Comparison of ENCODE assay signal across 10 cellular contexts in the genomic region with DNA sequence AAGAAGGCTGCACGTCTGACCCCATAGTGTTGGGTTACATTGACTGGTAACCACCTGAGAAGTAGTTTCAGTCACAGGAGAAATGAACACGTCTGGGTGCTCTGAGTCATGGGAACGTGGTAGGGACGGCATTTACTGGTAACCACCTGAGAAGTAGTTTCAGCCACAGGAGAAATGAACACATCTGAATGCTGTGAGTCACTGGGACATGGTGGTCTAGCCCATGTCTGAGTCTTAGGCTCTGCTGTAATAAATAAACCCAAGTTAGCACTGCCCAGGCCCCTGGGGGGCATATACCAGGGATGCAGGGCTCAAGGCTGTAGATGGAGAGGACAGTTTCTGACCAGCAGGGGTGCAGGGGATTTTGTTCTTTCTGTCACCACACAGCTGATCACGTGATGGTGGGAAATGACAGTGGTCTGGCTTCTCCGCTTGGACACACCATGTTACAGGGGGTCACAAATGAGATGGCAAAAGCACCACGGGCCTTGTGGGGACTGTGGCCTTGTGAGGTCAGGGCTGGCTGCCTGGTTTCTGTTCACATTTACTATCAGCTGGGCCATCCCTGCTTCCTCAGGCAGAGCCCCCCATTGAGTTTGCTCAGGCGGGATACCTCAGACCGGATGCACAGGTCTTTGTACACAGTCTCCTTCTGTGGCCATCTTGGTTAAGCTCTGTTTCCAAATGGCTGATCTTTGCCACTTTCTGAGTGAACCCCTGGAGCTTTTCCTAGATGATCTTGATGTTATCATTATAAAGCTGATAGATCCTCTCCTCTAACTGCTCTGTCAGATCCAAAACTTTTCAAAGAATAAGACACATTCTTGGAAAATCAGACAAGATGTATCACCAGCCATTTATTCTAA. TPM values are rescaled to one million over a fixed set of nuclear protein-coding genes. Genes with fewer than 3 reads are reported as not detected.
A peak's percentile ranks its signal among the peaks of the same experiment; 100 is the strongest.
DNase-seq lines count a peak whose midpoint lies in the region; ATAC-seq and TF ChIP-seq lines count a peak whose summit lies in the region.
"Had no signal": no experiment of that assay in that cellular context is flagged by ENCODE, and none has a peak within 500 bp of the region (broad histone marks: within the 10 kb centered on the region; RNA-seq: fewer than 3 reads in every experiment).

No MANE protein-coding gene starts in this region.

- no peak for TF ChIP-seq CTCF in body of pancreas (IDR thresholded peaks at IDR 0.05)

- no peaks in the 10 kb centered on the region for H3K9me3 Mint-ChIP-seq in activated T-helper 1 cell treated with anti-CD3 and anti-CD28 coated beads, Interleukin-12 subunit alpha, Interleukin-12 subunit beta, Interleukin-2, Interleukin-4 antibody, amounts not matched to agents 30 ng/mL and 10 ng/mL and 1 ng/mL, durations not matched to agents 14 hours and 24 hours and 36 hours
- H3K9me3 Mint-ChIP-seq in stimulated activated naive B cell treated with anti-CD40 and anti-IgM and Interleukin-4, amounts not matched to agents 10 μg/mL and 1 μg/mL and 100 μg/mL, for 72 hours, result peaks cover 0 to 6% of the 10 kb centered on the region in 2 donors

- peak; percentile 71 for DNase-seq in activated effector memory CD4-positive, alpha-beta T cell treated with anti-CD3 and anti-CD28 coated beads, Interleukin-2, amount 50 U/mL, for 16 hours
- DNase-seq in activated effector memory CD4-positive, alpha-beta T cell treated with Interleukin-2 at 50 U/mL for 16 hours, result no peak
- peak; percentile 55 for DNase-seq in activated T-helper 1 cell treated with anti-CD3 and anti-CD28 coated beads, Interleukin-12 subunit alpha, Interleukin-12 subunit beta, Interleukin-2, Interleukin-4 antibody, amounts not matched to agents 30 ng/mL and 10 ng/mL and 1 ng/mL, durations not matched to agents 14 hours and 24 hours and 36 hours (ENCODE audit: low spot score)
- peak; percentile 77 for DNase-seq in stimulated activated naive B cell treated with anti-CD40 and anti-IgM and Interleukin-4, amounts not matched to agents 10 μg/mL and 1 μg/mL and 100 μg/mL, for 72 hours
- no peak for DNase-seq in body of pancreas
- DNase-seq in hepatic stellate cell (ENCODE audit: low spot score), result no peak
- no peak for DNase-seq in mesenteric fat pad (ENCODE audit: low spot score)

- peak overlapping the region; percentile 45 for H3K4me3 Mint-ChIP-seq in activated T-helper 1 cell treated with anti-CD3 and anti-CD28 coated beads, Interleukin-12 subunit alpha, Interleukin-12 subunit beta, Interleukin-2, Interleukin-4 antibody, amounts not matched to agents 30 ng/mL and 10 ng/mL and 1 ng/mL, durations not matched to agents 14 hours and 24 hours and 36 hours
- H3K4me3 Mint-ChIP-seq in stimulated activated naive B cell treated with anti-CD40 and anti-IgM and Interleukin-4, amounts not matched to agents 10 μg/mL and 1 μg/mL and 100 μg/mL, for 72 hours, result peak overlapping the region in 1 of 2 donors; percentile 34

- peaks cover 32% of the 10 kb centered on the region for H3K4me1 Mint-ChIP-seq in activated T-helper 1 cell treated with anti-CD3 and anti-CD28 coated beads, Interleukin-12 subunit alpha, Interleukin-12 subunit beta, Interleukin-2, Interleukin-4 antibody, amounts not matched to agents 30 ng/mL and 10 ng/mL and 1 ng/mL, durations not matched to agents 14 hours and 24 hours and 36 hours (ENCODE audit: low read depth)
- peaks cover 27 to 48% of the 10 kb centered on the region in 2 donors for H3K4me1 Mint-ChIP-seq in stimulated activated naive B cell treated with anti-CD40 and anti-IgM and Interleukin-4, amounts not matched to agents 10 μg/mL and 1 μg/mL and 100 μg/mL, for 72 hours

- 60 to 63% methylated on average over 8 to 9 of the region's 9 CpGs for WGBS in body of pancreas, 2 donors

- H3K27me3 ChIP-seq in body of pancreas, result no peaks in the 10 kb centered on the region

- H3K27ac ChIP-seq in body of pancreas, result no peak overlapping the region

- H3K9me3 ChIP-seq in body of pancreas, result no peaks in the 10 kb centered on the region

- H3K27ac Mint-ChIP-seq in activated T-helper 1 cell treated with anti-CD3 and anti-CD28 coated beads, Interleukin-12 subunit alpha, Interleukin-12 subunit beta, Interleukin-2, Interleukin-4 antibody, amounts not matched to agents 30 ng/mL and 10 ng/mL and 1 ng/mL, durations not matched to agents 14 hours and 24 hours and 36 hours, result peak overlapping the region; percentile 66
- peak overlapping the region; percentile 94 for H3K27ac Mint-ChIP-seq in stimulated activated naive B cell treated with anti-CD40 and anti-IgM and Interleukin-4, amounts not matched to agents 10 μg/mL and 1 μg/mL and 100 μg/mL, for 72 hours

- no peak for TF ChIP-seq POLR2A in body of pancreas (IDR thresholded peaks at IDR 0.05)

- peaks cover 28% of the 10 kb centered on the region for H3K27me3 Mint-ChIP-seq in activated T-helper 1 cell treated with anti-CD3 and anti-CD28 coated beads, Interleukin-12 subunit alpha, Interleukin-12 subunit beta, Interleukin-2, Interleukin-4 antibody, amounts not matched to agents 30 ng/mL and 10 ng/mL and 1 ng/mL, durations not matched to agents 14 hours and 24 hours and 36 hours (ENCODE audit: insufficient read depth)
- H3K27me3 Mint-ChIP-seq in stimulated activated naive B cell treated with anti-CD40 and anti-IgM and Interleukin-4, amounts not matched to agents 10 μg/mL and 1 μg/mL and 100 μg/mL, for 72 hours, result no peaks in the 10 kb centered on the region

- H3K36me3 Mint-ChIP-seq in activated T-helper 1 cell treated with anti-CD3 and anti-CD28 coated beads, Interleukin-12 subunit alpha, Interleukin-12 subunit beta, Interleukin-2, Interleukin-4 antibody, amounts not matched to agents 30 ng/mL and 10 ng/mL and 1 ng/mL, durations not matched to agents 14 hours and 24 hours and 36 hours (ENCODE audit: low read depth), result no peaks in the 10 kb centered on the region
- no peaks in the 10 kb centered on the region for H3K36me3 Mint-ChIP-seq in stimulated activated naive B cell treated with anti-CD40 and anti-IgM and Interleukin-4, amounts not matched to agents 10 μg/mL and 1 μg/mL and 100 μg/mL, for 72 hours

- no peaks in the 10 kb centered on the region for H3K4me1 ChIP-seq in body of pancreas

- intact Hi-C loops in activated T-helper 1 cell treated with anti-CD3 and anti-CD28 coated beads, Interleukin-12 subunit alpha, Interleukin-12 subunit beta, Interleukin-2, Interleukin-4 antibody, amounts not matched to agents 30 ng/mL and 10 ng/mL and 1 ng/mL, durations not matched to agents 14 hours and 24 hours and 36 hours (cut with micrococcal nuclease), result loop anchor here (1.0 to 10.0 kb wide), 11 partner anchors 10 to 1571 kb away; partner anchors contain the start of genes C12orf42, PMCH and WASHC3
- intact Hi-C loops in body of pancreas (cut with DNase I), result no loop called here

- peak; percentile 96 for ATAC-seq in HG03064 (IDR thresholded peaks at IDR 0.05; ENCODE audit: low read depth, unreplicated experiment)
- peak; percentile 96 for ATAC-seq in stimulated activated naive B cell treated with anti-CD40 and anti-IgM and Interleukin-4, amounts not matched to agents 10 μg/mL and 1 μg/mL and 100 μg/mL, for 72 hours (replicated peaks)
- ATAC-seq in body of pancreas, result no peak

- no peaks in the 10 kb centered on the region for H3K36me3 ChIP-seq in body of pancreas (replicated peaks in 1 of 2; ENCODE audit: insufficient read depth in 1 of 2, low read depth in 2 of 2)

- no peak overlapping the region for H3K4me3 ChIP-seq in body of pancreas

RNA-seq across cellular contexts. Expression of gene C12orf42, which starts 9.8 kb away (rescaled TPM):
- total RNA-seq in activated T-helper 1 cell treated with anti-CD3 and anti-CD28 coated beads, Interleukin-12 subunit alpha, Interleukin-12 subunit beta, Interleukin-2, Interleukin-4 antibody, amounts not matched to agents 30 ng/mL and 10 ng/mL and 1 ng/mL, durations not matched to agents 14 hours and 24 hours and 36 hours, result not detected in 2 replicates
- total RNA-seq in body of pancreas (not detected), mesenteric fat pad (not detected)
- total RNA-seq: fibroblast of lung, RPMI7951 had no signal

Comparison
In these comparisons a context has a peak if more than half of its experiments do, and no peak if none do; other contexts are left out.
1. DNase-seq: peak in activated effector memory CD4-positive, alpha-beta T cell treated with anti-CD3 and anti-CD28 coated beads, Interleukin-2, amount 50 U/mL, for 16 hours (single experiment), activated T-helper 1 cell treated with anti-CD3 and anti-CD28 coated beads, Interleukin-12 subunit alpha, Interleukin-12 subunit beta, Interleukin-2, Interleukin-4 antibody, amounts not matched to agents 30 ng/mL and 10 ng/mL and 1 ng/mL, durations not matched to agents 14 hours and 24 hours and 36 hours (single experiment) and stimulated activated naive B cell treated with anti-CD40 and anti-IgM and Interleukin-4, amounts not matched to agents 10 μg/mL and 1 μg/mL and 100 μg/mL, for 72 hours (single experiment); none in activated effector memory CD4-positive, alpha-beta T cell treated with Interleukin-2 at 50 U/mL for 16 hours (single experiment), body of pancreas (0 of 4), hepatic stellate cell (single experiment) and mesenteric fat pad (single experiment).